In the genomic region with DNA sequence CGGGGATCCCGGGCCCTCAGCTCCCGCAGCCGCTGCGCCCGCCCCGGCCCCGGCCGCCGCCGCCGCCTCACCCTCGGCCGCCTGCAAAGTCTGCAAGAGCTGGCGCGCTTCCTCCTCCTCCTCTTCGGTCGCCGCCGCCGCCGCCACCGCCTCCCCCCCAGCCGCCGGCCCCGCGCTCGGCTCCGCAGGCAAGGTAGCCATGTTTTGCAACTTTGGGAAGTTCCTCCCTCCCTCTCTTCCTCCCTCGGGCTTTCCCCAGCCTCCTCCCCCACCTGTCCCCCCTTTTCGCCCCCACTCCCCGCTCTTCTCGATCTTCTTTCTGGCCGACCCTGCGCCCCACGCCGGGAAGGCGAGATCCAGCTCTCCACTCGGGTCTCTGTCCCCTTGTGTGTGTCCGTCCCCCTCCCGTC, we compare ENCODE assay signal across 1 cellular context.
TF ChIP-seq lines count a peak whose summit lies in the region.

No MANE protein-coding gene starts in this region.

TF ChIP-seq in K562, 482 proteins besides CTCF, POLR2A, EP300 and RAD21:
- TF ChIP-seq HLTF (IDR thresholded peaks at IDR 0.05) (0 out of 2 replicates have a peak, but pooled peaks have one; percentile 81), AFF1 (IDR thresholded peaks at IDR 0.05; ENCODE audit: low read depth in 1 of 2, partially characterized antibody in 2 of 2) (peak in 1 of 2 experiments; percentile 68), CREM (IDR thresholded peaks at IDR 0.05; ENCODE audit: low read depth) (no peak), EWSR1 (IDR thresholded peaks at IDR 0.05; ENCODE audit: borderline replicate concordance, low read depth, partially characterized antibody) (no peak), NBN (IDR thresholded peaks at IDR 0.05; ENCODE audit: low read depth) (no peak), CCNT2 (IDR thresholded peaks at IDR 0.05; ENCODE audit: borderline replicate concordance, extremely low read depth, insufficient read length, low read depth, low read length) (peak; percentile 28), LARP7 (IDR thresholded peaks at IDR 0.05) (peak; percentile 62; the same call in 1 of the 2 replicates), TCF7 (IDR thresholded peaks at IDR 0.05; ENCODE audit: borderline replicate concordance) (no peak), SETDB1 (IDR thresholded peaks at IDR 0.05; ENCODE audit: low read length) (no peak), YY1 (IDR thresholded peaks at IDR 0.05; ENCODE audit: borderline replicate concordance in 1 of 3, control insufficient read depth in 1 of 3, extremely low read depth in 1 of 3, insufficient read depth in 3 of 3, insufficient read length in 1 of 3, insufficient replicate concordance in 2 of 3, low read depth in 1 of 3, low read length in 2 of 3) (peak; percentile 5 to 81 (median 65)), TBP (optimal IDR thresholded peaks at IDR 0.05; ENCODE audit: low read depth, low read length) (no peak), ELF1 (tag; IDR thresholded peaks at IDR 0.05) (peak; percentile 37; the same call in 1 of the 2 replicates), SMAD3 (CRISPR knock-in tag; conservative IDR thresholded peaks at IDR 0.05) (no peak), SP2 (IDR thresholded peaks at IDR 0.05; ENCODE audit: extremely low read depth, low read depth, low read length, poor library complexity, severe bottlenecking) (no peak), MTA2 (IDR thresholded peaks at IDR 0.05; ENCODE audit: low read depth) (0 out of 2 replicates have a peak, but pooled peaks have one; percentile 20), SIN3A (IDR thresholded peaks at IDR 0.05; ENCODE audit: borderline replicate concordance in 2 of 2, control insufficient read depth in 1 of 2, low read depth in 2 of 2, low read length in 2 of 2) (no peak), MXI1 (IDR thresholded peaks at IDR 0.05; ENCODE audit: low read depth, low read length) (no peak)
- TF ChIP-seq, protein P1, sequence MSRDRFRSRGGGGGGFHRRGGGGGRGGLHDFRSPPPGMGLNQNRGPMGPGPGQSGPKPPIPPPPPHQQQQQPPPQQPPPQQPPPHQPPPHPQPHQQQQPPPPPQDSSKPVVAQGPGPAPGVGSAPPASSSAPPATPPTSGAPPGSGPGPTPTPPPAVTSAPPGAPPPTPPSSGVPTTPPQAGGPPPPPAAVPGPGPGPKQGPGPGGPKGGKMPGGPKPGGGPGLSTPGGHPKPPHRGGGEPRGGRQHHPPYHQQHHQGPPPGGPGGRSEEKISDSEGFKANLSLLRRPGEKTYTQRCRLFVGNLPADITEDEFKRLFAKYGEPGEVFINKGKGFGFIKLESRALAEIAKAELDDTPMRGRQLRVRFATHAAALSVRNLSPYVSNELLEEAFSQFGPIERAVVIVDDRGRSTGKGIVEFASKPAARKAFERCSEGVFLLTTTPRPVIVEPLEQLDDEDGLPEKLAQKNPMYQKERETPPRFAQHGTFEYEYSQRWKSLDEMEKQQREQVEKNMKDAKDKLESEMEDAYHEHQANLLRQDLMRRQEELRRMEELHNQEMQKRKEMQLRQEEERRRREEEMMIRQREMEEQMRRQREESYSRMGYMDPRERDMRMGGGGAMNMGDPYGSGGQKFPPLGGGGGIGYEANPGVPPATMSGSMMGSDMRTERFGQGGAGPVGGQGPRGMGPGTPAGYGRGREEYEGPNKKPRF (IDR thresholded peaks at IDR 0.05; ENCODE audit: low read depth, low read length), result no peak
- TF ChIP-seq, protein P2, sequence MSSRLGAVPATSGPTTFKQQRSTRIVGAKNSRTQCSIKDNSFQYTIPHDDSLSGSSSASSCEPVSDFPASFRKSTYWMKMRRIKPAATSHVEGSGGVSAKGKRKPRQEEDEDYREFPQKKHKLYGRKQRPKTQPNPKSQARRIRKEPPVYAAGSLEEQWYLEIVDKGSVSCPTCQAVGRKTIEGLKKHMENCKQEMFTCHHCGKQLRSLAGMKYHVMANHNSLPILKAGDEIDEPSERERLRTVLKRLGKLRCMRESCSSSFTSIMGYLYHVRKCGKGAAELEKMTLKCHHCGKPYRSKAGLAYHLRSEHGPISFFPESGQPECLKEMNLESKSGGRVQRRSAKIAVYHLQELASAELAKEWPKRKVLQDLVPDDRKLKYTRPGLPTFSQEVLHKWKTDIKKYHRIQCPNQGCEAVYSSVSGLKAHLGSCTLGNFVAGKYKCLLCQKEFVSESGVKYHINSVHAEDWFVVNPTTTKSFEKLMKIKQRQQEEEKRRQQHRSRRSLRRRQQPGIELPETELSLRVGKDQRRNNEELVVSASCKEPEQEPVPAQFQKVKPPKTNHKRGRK (tag; IDR thresholded peaks at IDR 0.05), result no peak
- TF ChIP-seq, protein P3, sequence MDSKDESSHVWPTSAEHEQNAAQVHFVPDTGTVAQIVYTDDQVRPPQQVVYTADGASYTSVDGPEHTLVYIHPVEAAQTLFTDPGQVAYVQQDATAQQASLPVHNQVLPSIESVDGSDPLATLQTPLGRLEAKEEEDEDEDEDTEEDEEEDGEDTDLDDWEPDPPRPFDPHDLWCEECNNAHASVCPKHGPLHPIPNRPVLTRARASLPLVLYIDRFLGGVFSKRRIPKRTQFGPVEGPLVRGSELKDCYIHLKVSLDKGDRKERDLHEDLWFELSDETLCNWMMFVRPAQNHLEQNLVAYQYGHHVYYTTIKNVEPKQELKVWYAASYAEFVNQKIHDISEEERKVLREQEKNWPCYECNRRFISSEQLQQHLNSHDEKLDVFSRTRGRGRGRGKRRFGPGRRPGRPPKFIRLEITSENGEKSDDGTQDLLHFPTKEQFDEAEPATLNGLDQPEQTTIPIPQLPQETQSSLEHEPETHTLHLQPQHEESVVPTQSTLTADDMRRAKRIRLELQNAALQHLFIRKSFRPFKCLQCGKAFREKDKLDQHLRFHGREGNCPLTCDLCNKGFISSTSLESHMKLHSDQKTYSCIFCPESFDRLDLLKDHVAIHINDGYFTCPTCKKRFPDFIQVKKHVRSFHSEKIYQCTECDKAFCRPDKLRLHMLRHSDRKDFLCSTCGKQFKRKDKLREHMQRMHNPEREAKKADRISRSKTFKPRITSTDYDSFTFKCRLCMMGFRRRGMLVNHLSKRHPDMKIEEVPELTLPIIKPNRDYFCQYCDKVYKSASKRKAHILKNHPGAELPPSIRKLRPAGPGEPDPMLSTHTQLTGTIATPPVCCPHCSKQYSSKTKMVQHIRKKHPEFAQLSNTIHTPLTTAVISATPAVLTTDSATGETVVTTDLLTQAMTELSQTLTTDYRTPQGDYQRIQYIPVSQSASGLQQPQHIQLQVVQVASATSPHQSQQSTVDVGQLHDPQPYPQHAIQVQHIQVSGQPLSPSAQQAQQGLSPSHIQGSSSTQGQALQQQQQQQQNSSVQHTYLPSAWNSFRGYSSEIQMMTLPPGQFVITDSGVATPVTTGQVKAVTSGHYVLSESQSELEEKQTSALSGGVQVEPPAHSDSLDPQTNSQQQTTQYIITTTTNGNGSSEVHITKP (IDR thresholded peaks at IDR 0.05; ENCODE audit: partially characterized antibody), result no peak
- TF ChIP-seq, protein P4, sequence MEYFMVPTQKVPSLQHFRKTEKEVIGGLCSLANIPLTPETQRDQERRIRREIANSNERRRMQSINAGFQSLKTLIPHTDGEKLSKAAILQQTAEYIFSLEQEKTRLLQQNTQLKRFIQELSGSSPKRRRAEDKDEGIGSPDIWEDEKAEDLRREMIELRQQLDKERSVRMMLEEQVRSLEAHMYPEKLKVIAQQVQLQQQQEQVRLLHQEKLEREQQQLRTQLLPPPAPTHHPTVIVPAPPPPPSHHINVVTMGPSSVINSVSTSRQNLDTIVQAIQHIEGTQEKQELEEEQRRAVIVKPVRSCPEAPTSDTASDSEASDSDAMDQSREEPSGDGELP (CRISPR knock-in tag; IDR thresholded peaks at IDR 0.05; ENCODE audit: borderline replicate concordance), result no peak
